23 cellular contexts compared by ENCODE assay signal in the genomic region with DNA sequence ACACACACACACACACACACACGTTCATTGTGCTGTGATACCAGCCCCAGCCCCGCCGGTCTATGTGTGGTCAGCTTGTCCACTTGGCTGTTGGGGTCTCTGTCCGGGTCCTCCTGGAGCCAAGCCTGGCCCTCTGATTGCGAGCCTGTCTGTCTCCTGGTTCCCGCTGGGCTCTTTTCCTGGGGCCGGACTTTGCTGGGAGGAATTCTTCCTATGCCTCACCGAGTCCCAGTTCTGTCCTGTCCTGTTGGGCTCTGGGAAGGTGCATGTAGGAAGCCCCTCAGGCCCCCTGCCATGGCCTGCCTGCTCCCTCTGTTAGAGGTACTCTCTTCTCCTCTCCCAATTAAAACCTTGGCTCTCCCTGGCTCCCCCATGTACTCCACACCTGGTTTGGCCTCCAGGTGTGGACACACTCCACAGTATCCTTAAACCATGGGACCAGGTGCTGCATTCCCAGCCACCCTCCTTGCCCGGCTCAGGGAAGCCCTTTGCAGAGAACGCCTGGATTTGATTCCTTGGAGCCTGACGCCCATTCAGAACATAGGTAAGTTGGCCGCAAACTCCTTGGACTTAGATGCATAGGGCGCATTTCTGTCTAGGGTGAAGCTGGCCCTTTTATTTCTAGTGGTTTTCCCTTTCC.
"Had no signal": no experiment of that assay in that cellular context is flagged by ENCODE, and none has a peak within 500 bp of the region (broad histone marks: within the 10 kb centered on the region; RNA-seq: fewer than 3 reads in every experiment).

No MANE protein-coding gene starts in this region.

- ATAC-seq: activated naive CD8-positive, alpha-beta T cell treated with anti-CD3 and anti-CD28 coated beads, Interleukin-2, amount 50 U/mL, for 24 hours; psoas muscle had no signal

- H3K27me3 Mint-ChIP-seq: activated naive CD8-positive, alpha-beta T cell treated with anti-CD3 and anti-CD28 coated beads, Interleukin-2, amount 50 U/mL, for 24 hours; activated T-cell treated with anti-CD3 and anti-CD28 coated beads, Interleukin-2, amount 50 U/mL, for 24 hours had no signal

- H3K27ac ChIP-seq: colonic mucosa, left ventricle myocardium inferior, ovary, psoas muscle, sigmoid colon, testis, transverse colon had no signal

- H3K9me3 ChIP-seq: colonic mucosa, left ventricle myocardium inferior, ovary, psoas muscle, sigmoid colon, testis, transverse colon had no signal

- H3K36me3 ChIP-seq: colonic mucosa, left ventricle myocardium inferior, ovary, sigmoid colon, transverse colon had no signal

- H3K27ac Mint-ChIP-seq: activated CD4-positive, alpha-beta memory T cell treated with anti-CD3 and anti-CD28 coated beads, Interleukin-2, amount 10 ng/mL, durations not matched to agents 7 days and 5 days; activated CD4-positive, alpha-beta T cell treated with anti-CD3 and anti-CD28 coated beads, Interleukin-2, amount 10 ng/mL, durations not matched to agents 7 days and 5 days; activated naive CD4-positive, alpha-beta T cell treated with anti-CD3 and anti-CD28 coated beads, Interleukin-2, amount 50 U/mL, for 24 hours; activated naive CD8-positive, alpha-beta T cell treated with anti-CD3 and anti-CD28 coated beads, Interleukin-2, amount 50 U/mL, for 24 hours; activated T-cell treated with anti-CD3 and anti-CD28 coated beads, Interleukin-2, amount 50 U/mL, for 24 hours; nephron had no signal

- H3K27me3 ChIP-seq: colonic mucosa, ovary, sigmoid colon, testis, transverse colon had no signal

- H3K4me3 ChIP-seq: colonic mucosa, left ventricle myocardium inferior, ovary, psoas muscle, sigmoid colon, testis, transverse colon had no signal

- DNase-seq: activated CD4-positive, alpha-beta memory T cell treated with anti-CD3 and anti-CD28 coated beads, Interleukin-2, amount 10 ng/mL, durations not matched to agents 7 days and 5 days; activated CD4-positive, alpha-beta T cell treated with anti-CD3 and anti-CD28 coated beads for 1 hour; activated CD4-positive, alpha-beta T cell treated with anti-CD3 and anti-CD28 coated beads, Interleukin-2, amount 10 ng/mL, durations not matched to agents 7 days and 5 days; activated CD8-positive, alpha-beta memory T cell treated with anti-CD3 and anti-CD28 coated beads, Interleukin-2, amount 50 U/mL, for 48 hours; activated gamma-delta T cell; activated naive CD8-positive, alpha-beta T cell treated with anti-CD3 and anti-CD28 coated beads, Interleukin-2, amount 50 U/mL, for 24 hours; activated T-cell treated with anti-CD3 and anti-CD28 coated beads, Interleukin-2, amount 50 U/mL, for 24 hours; colonic mucosa; effector CD8-positive, alpha-beta T cell; glutamatergic neuron; left ventricle myocardium inferior; ovary; psoas muscle; sigmoid colon; small intestine; stimulated activated CD4-positive, alpha-beta T cell treated with anti-CD3 and anti-CD28 coated beads, Interleukin-4, amount 100 ng/mL, for 24 hours; stimulated activated CD8-positive, alpha-beta memory T cell treated with anti-CD3 and anti-CD28 coated beads, Interleukin-4, amount 100 ng/mL, for 48 hours; stimulated activated naive CD4-positive, alpha-beta T cell; T-helper 2 cell; testis; transverse colon had no signal

- H3K4me3 Mint-ChIP-seq: activated CD4-positive, alpha-beta memory T cell treated with anti-CD3 and anti-CD28 coated beads, Interleukin-2, amount 10 ng/mL, durations not matched to agents 7 days and 5 days; activated CD4-positive, alpha-beta T cell treated with anti-CD3 and anti-CD28 coated beads, Interleukin-2, amount 10 ng/mL, durations not matched to agents 7 days and 5 days; activated naive CD4-positive, alpha-beta T cell treated with anti-CD3 and anti-CD28 coated beads, Interleukin-2, amount 50 U/mL, for 24 hours; activated naive CD8-positive, alpha-beta T cell treated with anti-CD3 and anti-CD28 coated beads, Interleukin-2, amount 50 U/mL, for 24 hours; activated T-cell treated with anti-CD3 and anti-CD28 coated beads, Interleukin-2, amount 50 U/mL, for 24 hours; nephron had no signal

- H3K9me3 Mint-ChIP-seq: activated CD4-positive, alpha-beta memory T cell treated with anti-CD3 and anti-CD28 coated beads, Interleukin-2, amount 10 ng/mL, durations not matched to agents 7 days and 5 days; activated CD4-positive, alpha-beta T cell treated with anti-CD3 and anti-CD28 coated beads, Interleukin-2, amount 10 ng/mL, durations not matched to agents 7 days and 5 days; activated naive CD4-positive, alpha-beta T cell treated with anti-CD3 and anti-CD28 coated beads, Interleukin-2, amount 50 U/mL, for 24 hours; activated naive CD8-positive, alpha-beta T cell treated with anti-CD3 and anti-CD28 coated beads, Interleukin-2, amount 50 U/mL, for 24 hours; activated T-cell treated with anti-CD3 and anti-CD28 coated beads, Interleukin-2, amount 50 U/mL, for 24 hours; nephron had no signal

- H3K36me3 Mint-ChIP-seq: activated naive CD4-positive, alpha-beta T cell treated with anti-CD3 and anti-CD28 coated beads, Interleukin-2, amount 50 U/mL, for 24 hours had no signal

- H3K4me1 ChIP-seq: colonic mucosa, psoas muscle, sigmoid colon, testis, transverse colon had no signal
